In the genomic region with DNA sequence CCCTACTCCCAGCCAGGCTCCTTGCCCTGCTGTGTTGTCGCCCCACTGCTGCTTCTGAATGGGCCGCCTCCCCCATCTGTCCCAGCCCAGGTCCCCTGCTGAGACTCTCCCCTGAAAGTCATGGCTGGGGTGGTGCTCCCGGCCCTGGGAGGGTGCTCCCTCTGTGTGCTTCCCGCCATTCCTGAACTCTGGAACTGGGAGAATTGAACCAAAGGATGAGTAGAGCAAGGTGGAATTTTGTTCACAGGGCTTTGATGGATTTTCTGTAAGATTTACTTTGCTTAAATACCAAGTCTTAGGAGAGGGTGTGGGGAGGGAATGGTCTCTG, we compare ENCODE assay signal across 9 cellular contexts. TPM values are rescaled to one million over a fixed set of nuclear protein-coding genes. Genes with fewer than 3 reads are reported as not detected.
A peak's percentile ranks its signal among the peaks of the same experiment; 100 is the strongest.
DNase-seq lines count a peak whose midpoint lies in the region; ATAC-seq and TF ChIP-seq lines count a peak whose summit lies in the region.
"Had no signal": no experiment of that assay in that cellular context is flagged by ENCODE, and none has a peak within 500 bp of the region (broad histone marks: within the 10 kb centered on the region; RNA-seq: fewer than 3 reads in every experiment).

No MANE protein-coding gene starts in this region.

- intact Hi-C loops in activated CD8-positive, alpha-beta T cell treated with anti-CD3 and anti-CD28 coated beads for 36 hours (cut with micrococcal nuclease) = no loop called here

- no peak overlapping the region for H3K27ac ChIP-seq in stomach smooth muscle (ENCODE audit: low read length)
- H3K27ac ChIP-seq: 22Rv1 had no signal

- TF ChIP-seq CTCF in activated CD8-positive, alpha-beta T cell treated with anti-CD3 and anti-CD28 coated beads for 36 hours (IDR thresholded peaks at IDR 0.05) = no peak
- TF ChIP-seq CTCF in kidney epithelial cell (IDR thresholded peaks at IDR 0.05; ENCODE audit: insufficient read depth, low read length, poor library complexity, severe bottlenecking) = no peak

- CTCF ChIA-PET in activated CD8-positive, alpha-beta T cell treated with anti-CD3 and anti-CD28 coated beads for 36 hours (lab: Charles Lee) = interaction anchor here (0.6 kb wide), 1 partner anchor 74 kb away, joined by 3 read pairs; no protein-coding TSS in a partner anchor

- no peaks in the 10 kb centered on the region for H3K9me3 Mint-ChIP-seq in T-helper 1 cell treated with Interleukin-12 subunit alpha and Interleukin-12 subunit beta and Interleukin-4 antibody, amounts not matched to agents 30 μg/mL and 1 μg/mL, for 36 hours
- H3K9me3 Mint-ChIP-seq in activated CD8-positive, alpha-beta T cell treated with anti-CD3 and anti-CD28 coated beads for 36 hours = no peaks in the 10 kb centered on the region

- H3K9ac ChIP-seq in stomach smooth muscle (ENCODE audit: low read length in 2 of 2) = peak overlapping the region; percentile 42 to 51

- ATAC-seq in activated CD8-positive, alpha-beta T cell treated with anti-CD3 and anti-CD28 coated beads for 36 hours = no peak
- no peak for ATAC-seq in HG02870 (IDR thresholded peaks at IDR 0.05; ENCODE audit: unreplicated experiment)
- ATAC-seq in HG03571 (IDR thresholded peaks at IDR 0.05; ENCODE audit: unreplicated experiment) = no peak

- H3K4me3 ChIP-seq in kidney epithelial cell (ENCODE audit: low read depth, low read length) (peak overlapping the region; percentile 22), stomach smooth muscle (ENCODE audit: low read length in 2 of 2) (peak overlapping the region; percentile 65 to 66)

- H3K9me3 ChIP-seq in stomach smooth muscle (ENCODE audit: control insufficient read depth in 2 of 2, low read length in 2 of 2) = no peaks in the 10 kb centered on the region

- H3K36me3 Mint-ChIP-seq in T-helper 1 cell treated with Interleukin-12 subunit alpha and Interleukin-12 subunit beta and Interleukin-4 antibody, amounts not matched to agents 30 μg/mL and 1 μg/mL, for 36 hours (ENCODE audit: low read depth) = peaks cover 34% of the 10 kb centered on the region
- H3K36me3 Mint-ChIP-seq in activated CD8-positive, alpha-beta T cell treated with anti-CD3 and anti-CD28 coated beads for 36 hours (ENCODE audit: low read depth) = peaks cover 36% of the 10 kb centered on the region

- H3K36me3 ChIP-seq in kidney epithelial cell (ENCODE audit: control insufficient read depth, insufficient read depth, low read length) (no peaks in the 10 kb centered on the region), stomach smooth muscle (ENCODE audit: control insufficient read depth in 2 of 2, insufficient read depth in 2 of 2, low read length in 2 of 2) (peaks cover 0 to 2% of the 10 kb centered on the region in 2 donors)

- H3K27ac Mint-ChIP-seq in T-helper 1 cell treated with Interleukin-12 subunit alpha and Interleukin-12 subunit beta and Interleukin-4 antibody, amounts not matched to agents 30 μg/mL and 1 μg/mL, for 36 hours = peak overlapping the region; percentile 87
- peak overlapping the region; percentile 94 for H3K27ac Mint-ChIP-seq in activated CD8-positive, alpha-beta T cell treated with anti-CD3 and anti-CD28 coated beads for 36 hours

- H3K27me3 ChIP-seq in kidney epithelial cell (ENCODE audit: control insufficient read depth, insufficient read depth, low read length) = no peaks in the 10 kb centered on the region
- no peaks in the 10 kb centered on the region for H3K27me3 ChIP-seq in stomach smooth muscle (ENCODE audit: control insufficient read depth in 1 of 2, insufficient read depth in 2 of 2, low read length in 2 of 2)

- H3K4me1 ChIP-seq in stomach smooth muscle (ENCODE audit: control insufficient read depth, insufficient read depth, low read length) = no peaks in the 10 kb centered on the region

- DNase-seq in T-helper 1 cell (no peak), kidney epithelial cell (ENCODE audit: low read depth) (no peak), NOMO-1 (lab: John Stamatoyannopoulos, UW; ENCODE audit: unreplicated experiment in 2 of 2) (no peak)
- no peak for DNase-seq in activated CD8-positive, alpha-beta T cell treated with anti-CD3 and anti-CD28 coated beads for 36 hours

- H3K4me3 Mint-ChIP-seq in T-helper 1 cell treated with Interleukin-12 subunit alpha and Interleukin-12 subunit beta and Interleukin-4 antibody, amounts not matched to agents 30 μg/mL and 1 μg/mL, for 36 hours = peak overlapping the region; percentile 89
- peak overlapping the region; percentile 93 for H3K4me3 Mint-ChIP-seq in activated CD8-positive, alpha-beta T cell treated with anti-CD3 and anti-CD28 coated beads for 36 hours

- POLR2A ChIA-PET in activated CD8-positive, alpha-beta T cell treated with anti-CD3 and anti-CD28 coated beads for 36 hours (lab: Charles Lee) = interaction anchor here (1.6 to 2.0 kb wide), 2 partner anchors 11 to 12 kb away, joined by 5 to 14 read pairs; no protein-coding TSS in a partner anchor

- H3K27me3 Mint-ChIP-seq in T-helper 1 cell treated with Interleukin-12 subunit alpha and Interleukin-12 subunit beta and Interleukin-4 antibody, amounts not matched to agents 30 μg/mL and 1 μg/mL, for 36 hours (ENCODE audit: low read depth) = no peaks in the 10 kb centered on the region
- no peaks in the 10 kb centered on the region for H3K27me3 Mint-ChIP-seq in activated CD8-positive, alpha-beta T cell treated with anti-CD3 and anti-CD28 coated beads for 36 hours

- H3K4me1 Mint-ChIP-seq in T-helper 1 cell treated with Interleukin-12 subunit alpha and Interleukin-12 subunit beta and Interleukin-4 antibody, amounts not matched to agents 30 μg/mL and 1 μg/mL, for 36 hours (ENCODE audit: low read depth) = peaks cover 33% of the 10 kb centered on the region
- H3K4me1 Mint-ChIP-seq in activated CD8-positive, alpha-beta T cell treated with anti-CD3 and anti-CD28 coated beads for 36 hours (ENCODE audit: low read depth) = peaks cover 50% of the 10 kb centered on the region

RNA-seq across cellular contexts. Expression of gene APOBEC3G, which starts 0.4 kb away (rescaled TPM):
- total RNA-seq in activated CD8-positive, alpha-beta T cell treated with anti-CD3 and anti-CD28 coated beads for 36 hours = 10 to 100 TPM; 66.0 to 66.5 TPM
- total RNA-seq in kidney epithelial cell = 8.1 and 9.7 TPM in 2 replicates

RNA-seq across cellular contexts. Expression of gene APOBEC3H, which starts 19.6 kb away (rescaled TPM):
- 1 to 10 TPM; 6.8 to 7.1 TPM for total RNA-seq in activated CD8-positive, alpha-beta T cell treated with anti-CD3 and anti-CD28 coated beads for 36 hours
- total RNA-seq in kidney epithelial cell = not detected in 2 replicates

RNA-seq across cellular contexts. Expression of gene APOBEC3F, which starts 36.8 kb away (rescaled TPM):
- total RNA-seq in activated CD8-positive, alpha-beta T cell treated with anti-CD3 and anti-CD28 coated beads for 36 hours = 10 to 100 TPM; 20.7 to 25.0 TPM
- 7.5 and 8.7 TPM in 2 replicates for total RNA-seq in kidney epithelial cell

RNA-seq across cellular contexts. Expression of gene APOBEC3D, which starts 56.5 kb away (rescaled TPM):
- 10 to 100 TPM; 34.4 to 34.9 TPM for total RNA-seq in activated CD8-positive, alpha-beta T cell treated with anti-CD3 and anti-CD28 coated beads for 36 hours
- total RNA-seq in kidney epithelial cell = 0.84 TPM in 1 of 2 replicates, not detected in the other
